Comparison of ENCODE assay signal across 8 cellular contexts in genomic region chr18:11909597-11910026, GRCh38. TPM values are rescaled to one million over a fixed set of nuclear protein-coding genes. Genes with fewer than 3 reads are reported as not detected.
DNase-seq lines count a peak whose midpoint lies in the region; ATAC-seq and TF ChIP-seq lines count a peak whose summit lies in the region.

No MANE protein-coding gene starts in this region.

- H3K4me3 Mint-ChIP-seq in CD4-positive, alpha-beta memory T cell: peak overlapping the region; percentile 21 to 90 (median 88)

- H3K27me3 ChIP-seq in CD4-positive, alpha-beta memory T cell (ENCODE audit: insufficient read depth, low read length): no peaks in the 10 kb centered on the region
- no peaks in the 10 kb centered on the region for H3K27me3 ChIP-seq in HL-60 (ENCODE audit: insufficient read depth, poor library complexity, severe bottlenecking)
- no peaks in the 10 kb centered on the region for H3K27me3 ChIP-seq in left lung
- H3K27me3 ChIP-seq in tibial artery: no peaks in the 10 kb centered on the region

- POLR2A ChIA-PET in CD4-positive, alpha-beta memory T cell (lab: Charles Lee; ENCODE audit: partially characterized antibody): interaction anchor here (1.1 kb wide), 1 partner anchor 1995 kb away, joined by 3 read pairs; the partner anchor contains the start of gene VAPA

- H3K27ac Mint-ChIP-seq in CD4-positive, alpha-beta memory T cell: peak overlapping the region in 6 of 7 donors; percentile 36 to 96 (median 94)

- no peaks in the 10 kb centered on the region for H3K9me3 Mint-ChIP-seq in CD4-positive, alpha-beta memory T cell

- H3K4me1 ChIP-seq in CD4-positive, alpha-beta memory T cell (ENCODE audit: insufficient read depth, low read length): peaks cover 20% of the 10 kb centered on the region
- H3K4me1 ChIP-seq in left lung (peaks cover 15 to 38% of the 10 kb centered on the region in 2 donors), tibial artery (peaks cover 0 to 19% (median 12%) of the 10 kb centered on the region in 4 donors)

- peaks cover 7 to 37% (median 18%) of the 10 kb centered on the region in 4 donors for H3K4me1 Mint-ChIP-seq in CD4-positive, alpha-beta memory T cell

- DNase-seq in CD4-positive, alpha-beta memory T cell: no peak
- DNase-seq in HL-60 (ENCODE audit: low read depth in 1 of 2, low spot score in 1 of 2): peak in 1 of 2 experiments; percentile 34
- DNase-seq in amniotic epithelial cell (ENCODE audit: low read depth): peak; percentile 54
- no peak for DNase-seq in left lung
- no peak for DNase-seq in tibial artery
- DNase-seq in NCI-H748 (lab: John Stamatoyannopoulos, UW; ENCODE audit: unreplicated experiment): no peak
- DNase-seq in dedifferentiated amniotic fluid mesenchymal stem cell (ENCODE audit: extremely low spot score): no peak
- DNase-seq in central memory CD4-positive, alpha-beta T cell: no peak

- H3K36me3 ChIP-seq in CD4-positive, alpha-beta memory T cell (ENCODE audit: insufficient read depth, low read length): peaks cover 5% of the 10 kb centered on the region
- H3K36me3 ChIP-seq in left lung (peaks cover 0 to 7% of the 10 kb centered on the region in 2 donors), tibial artery (peaks cover 0 to 7% (median under 1%) of the 10 kb centered on the region in 3 donors)

- no peaks in the 10 kb centered on the region for H3K9me3 ChIP-seq in CD4-positive, alpha-beta memory T cell (ENCODE audit: control insufficient read depth in 1 of 2, low read length in 2 of 2)
- H3K9me3 ChIP-seq in left lung (no peaks in the 10 kb centered on the region), tibial artery (no peaks in the 10 kb centered on the region)

- peaks cover 0 to 18% of the 10 kb centered on the region in 2 donors for H3K36me3 Mint-ChIP-seq in CD4-positive, alpha-beta memory T cell

- peak; percentile 28 for ATAC-seq in left lung

- intact Hi-C loops in CD4-positive, alpha-beta memory T cell (cut with micrococcal nuclease): loop anchor here (2.0 to 10.0 kb wide), 3 partner anchors 973 to 1997 kb away; partner anchors contain the start of genes PTPN2 and SEH1L
- intact Hi-C loops in left lung (cut with DNase I): no loop called here
- intact Hi-C loops in tibial artery (cut with DNase I; ENCODE audit: low total_unique reads): loop anchor here (10.0 kb wide), 1 partner anchor 55 kb away; the partner anchor contains the start of gene CHMP1B

- H3K4me3 ChIP-seq in CD4-positive, alpha-beta memory T cell (ENCODE audit: low read length in 2 of 2): no peak overlapping the region
- H3K4me3 ChIP-seq in HL-60 (replicated peaks; ENCODE audit: insufficient read depth, low read length): no peak overlapping the region
- H3K4me3 ChIP-seq in left lung: peak overlapping the region; percentile 68 to 76
- peak overlapping the region; percentile 78 to 97 for H3K4me3 ChIP-seq in tibial artery

- H3K27ac ChIP-seq in CD4-positive, alpha-beta memory T cell (ENCODE audit: low read depth, low read length): peak overlapping the region; percentile 93
- H3K27ac ChIP-seq in HL-60 (replicated peaks) (peak overlapping the region; percentile 98), left lung (peak overlapping the region; percentile 100), tibial artery (peak overlapping the region; percentile 99 to 100)

- no peak for TF ChIP-seq CTCF in HL-60 (IDR thresholded peaks at IDR 0.05; ENCODE audit: insufficient read depth, low read length)
- no peak for TF ChIP-seq CTCF in left lung (IDR thresholded peaks at IDR 0.05)
- no peak for TF ChIP-seq CTCF in tibial artery (IDR thresholded peaks at IDR 0.05)

- no peaks in the 10 kb centered on the region for H3K27me3 Mint-ChIP-seq in CD4-positive, alpha-beta memory T cell

- CTCF ChIA-PET in CD4-positive, alpha-beta memory T cell (lab: Charles Lee; ENCODE audit: partially characterized antibody): interaction anchor here (1.5 kb wide), 1 partner anchor 27 kb away, joined by 4 read pairs; no protein-coding TSS in a partner anchor

RNA-seq across cellular contexts. Expression of gene MPPE1, which starts 1.5 kb away (rescaled TPM):
- 10 to 100 TPM; 75.3 to 79.7 TPM for total RNA-seq in CD4-positive, alpha-beta memory T cell
- 10 to 100 TPM; 28.5 to 43.9 TPM for polyA plus RNA-seq in CD4-positive, alpha-beta memory T cell
- total RNA-seq in left lung: 10 to 100 TPM; 62.8 to 68.0 TPM

RNA-seq across cellular contexts. Expression of gene CHMP1B, which starts 58.4 kb away (rescaled TPM):
- total RNA-seq in CD4-positive, alpha-beta memory T cell: 10 to 100 TPM; 44.3 to 46.9 TPM
- polyA plus RNA-seq in CD4-positive, alpha-beta memory T cell: 10 to 100 TPM; 44.1 to 65.6 TPM
- total RNA-seq in left lung: 10 to 100 TPM; 33.4 to 41.8 TPM

Comparison
In these comparisons a context has a peak if more than half of its experiments do, and no peak if none do; other contexts are left out.
1. H3K4me3 ChIP-seq: peak in left lung (2 of 2) and tibial artery (2 of 2); none in CD4-positive, alpha-beta memory T cell (0 of 2) and HL-60 (single experiment).
2. intact Hi-C loops: an anchor here in CD4-positive, alpha-beta memory T cell (2.0 to 10.0 kb wide) and tibial artery (10.0 kb wide); none called in left lung.
3. Peak in every context shown above with its lines, with median percentiles within 50 percentile points of each other: H3K27ac ChIP-seq.